Comparison of ENCODE assay signal across 8 cellular contexts in the genomic region with DNA sequence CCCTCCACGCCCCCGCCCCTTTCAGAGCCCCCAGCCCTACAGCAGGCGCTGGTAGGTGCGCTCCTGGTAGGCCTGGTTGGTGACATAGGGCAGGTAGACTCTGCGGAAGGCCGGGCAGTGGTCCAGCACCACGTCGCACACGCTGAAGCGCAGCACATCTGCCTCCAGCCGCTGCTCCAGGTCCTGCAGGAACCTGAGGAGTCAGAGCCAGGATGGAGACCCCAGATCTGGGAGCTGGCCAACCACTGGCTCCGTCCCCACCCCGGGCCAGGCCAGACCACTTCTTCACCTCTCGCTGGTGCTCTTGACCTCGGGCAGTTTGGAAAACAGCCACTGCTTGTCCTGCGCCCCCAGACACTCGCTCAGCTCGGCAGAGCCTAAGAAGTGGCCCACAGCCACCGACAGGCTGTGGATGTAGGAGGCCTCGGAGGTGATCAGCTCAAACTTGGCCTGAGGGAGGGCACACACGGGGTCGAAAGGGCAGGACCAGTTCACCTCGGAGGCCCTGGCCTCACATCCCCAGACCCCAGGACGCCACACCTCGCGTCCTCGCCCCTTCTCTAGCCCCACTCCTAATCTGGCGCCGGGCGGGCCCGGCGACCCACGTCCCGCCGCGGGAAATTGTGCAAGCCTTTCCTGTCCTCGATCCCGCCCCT.
A peak's percentile ranks its signal among the peaks of the same experiment; 100 is the strongest.
DNase-seq lines count a peak whose midpoint lies in the region; ATAC-seq and TF ChIP-seq lines count a peak whose summit lies in the region.

No MANE protein-coding gene starts in this region.

- H3K9ac ChIP-seq in ES-I3 (ENCODE audit: low read depth, low read length) = peak overlapping the region; percentile 77
- H3K9ac ChIP-seq in mucosa of stomach (ENCODE audit: low read length) = peak overlapping the region; percentile 49

- peak overlapping the region; percentile 44 to 62 for H3K4me3 ChIP-seq in cardiac fibroblast (replicated peaks in 1 of 2; ENCODE audit: low read depth in 2 of 2, low read length in 2 of 2)
- peak overlapping the region; percentile 42 for H3K4me3 ChIP-seq in mucosa of stomach (ENCODE audit: low read length)

- peak; percentile 18 for ATAC-seq in HG03432 (IDR thresholded peaks at IDR 0.05; ENCODE audit: unreplicated experiment)

- no peaks in the 10 kb centered on the region; the same call in 1 of the 2 replicates for H3K4me1 ChIP-seq in ES-I3 (ENCODE audit: insufficient read depth, low read length)
- peaks cover 18% of the 10 kb centered on the region for H3K4me1 ChIP-seq in mucosa of stomach (ENCODE audit: control insufficient read depth, insufficient read depth, low read length)

- H3K9me3 ChIP-seq in ES-I3 (ENCODE audit: control insufficient read depth, insufficient read depth, low read length) (no peaks in the 10 kb centered on the region), mucosa of stomach (ENCODE audit: control insufficient read depth, low read length) (no peaks in the 10 kb centered on the region)

- DNase-seq in cardiac fibroblast (ENCODE audit: low read depth in 2 of 2) = no peak
- no peak for DNase-seq in dedifferentiated amniotic fluid mesenchymal stem cell (ENCODE audit: extremely low spot score)
- no peak for DNase-seq in stimulated activated CD4-positive, alpha-beta T cell treated with anti-CD3 and anti-CD28 coated beads, Interleukin-12 subunit alpha, Interleukin-12 subunit beta, amount 100 ng/mL, for 4 hours
- DNase-seq in activated CD4-positive, alpha-beta T cell treated with anti-CD3 and anti-CD28 coated beads for 4 hours = no peak
- no peak for DNase-seq in kidney glomerular epithelial cell (lab: John Stamatoyannopoulos, UW)

- no peaks in the 10 kb centered on the region for H3K27me3 ChIP-seq in mucosa of stomach (ENCODE audit: control insufficient read depth, insufficient read depth, low read length)

- H3K36me3 ChIP-seq in ES-I3 (ENCODE audit: insufficient read depth, low read length) (no peaks in the 10 kb centered on the region), mucosa of stomach (ENCODE audit: control insufficient read depth, insufficient read depth, low read length) (no peaks in the 10 kb centered on the region)

- no peak for TF ChIP-seq CTCF in cardiac fibroblast (IDR thresholded peaks at IDR 0.05; ENCODE audit: low read depth, low read length)
